Comparison of ENCODE assay signal across 18 cellular contexts in the genomic region with DNA sequence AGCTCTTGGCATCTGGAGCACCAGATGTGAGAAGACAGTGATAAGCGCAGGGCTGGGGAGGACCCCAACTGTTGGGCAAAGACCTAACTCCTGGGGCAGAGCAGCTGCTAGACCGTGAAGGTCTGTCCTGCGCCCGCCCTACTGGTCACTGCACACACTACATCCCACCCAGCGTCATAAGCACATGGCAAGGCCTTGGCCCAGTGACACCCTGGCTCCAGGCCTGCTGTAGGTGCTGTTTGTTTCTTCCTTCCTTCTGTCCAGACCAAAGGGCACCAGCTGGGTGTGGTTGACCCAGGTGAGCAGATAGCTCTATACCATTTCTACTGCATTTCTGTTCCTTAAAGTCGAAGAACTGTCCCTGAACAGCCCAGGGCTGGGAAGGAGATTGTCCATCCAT. TPM values are rescaled to one million over a fixed set of nuclear protein-coding genes. Genes with fewer than 3 reads are reported as not detected.
DNase-seq lines count a peak whose midpoint lies in the region; TF ChIP-seq lines count a peak whose summit lies in the region.
"Had no signal": no experiment of that assay in that cellular context is flagged by ENCODE, and none has a peak within 500 bp of the region (broad histone marks: within the 10 kb centered on the region; RNA-seq: fewer than 3 reads in every experiment).

No MANE protein-coding gene starts in this region.

- in situ Hi-C loops in transverse colon (cut with MboI; ENCODE audit: low pct_ligation_motif_present in 1 of 4, low pct_unique_long_range_greater_than_20kb in 1 of 4, low sequenced_read_pairs in 3 of 4), result no loop called here

- H3K27ac ChIP-seq in transverse colon, result peak overlapping the region in 1 of 4 donors; percentile 47
- no peak overlapping the region for H3K27ac ChIP-seq in esophagus squamous epithelium
- H3K27ac ChIP-seq: gastrocnemius medialis, HL-60, tibial artery had no signal

- intact Hi-C loops in transverse colon (cut with DNase I; ENCODE audit: low total_unique reads), result no loop called here
- intact Hi-C loops in esophagus squamous epithelium (cut with DNase I), result no loop called here

- H3K9me3 ChIP-seq in transverse colon (no peaks in the 10 kb centered on the region), esophagus squamous epithelium (no peaks in the 10 kb centered on the region)
- H3K9me3 ChIP-seq: gastrocnemius medialis, tibial artery had no signal

- peaks cover 3% of the 10 kb centered on the region for H3K27me3 ChIP-seq in transverse colon
- peaks cover 0 to 30% (median 0%) of the 10 kb centered on the region in 4 donors for H3K27me3 ChIP-seq in esophagus squamous epithelium
- H3K27me3 ChIP-seq: gastrocnemius medialis had no signal

- TF ChIP-seq CTCF in fibroblast of villous mesenchyme (IDR thresholded peaks at IDR 0.05; ENCODE audit: insufficient read depth, low read depth, low read length), result peak; percentile 14
- peak in 3 of 5 experiments; percentile 18 to 41 (median 35) for TF ChIP-seq CTCF in transverse colon (IDR thresholded peaks at IDR 0.05)
- no peak for TF ChIP-seq CTCF in esophagus squamous epithelium (IDR thresholded peaks at IDR 0.05)

- no peak for TF ChIP-seq POLR2A in transverse colon (IDR thresholded peaks at IDR 0.05)
- no peak for TF ChIP-seq POLR2A in esophagus squamous epithelium (IDR thresholded peaks at IDR 0.05)

- H3K36me3 ChIP-seq in transverse colon (no peaks in the 10 kb centered on the region), esophagus squamous epithelium (no peaks in the 10 kb centered on the region)
- H3K36me3 ChIP-seq: gastrocnemius medialis, tibial artery had no signal

- 75% methylated on average over 6 of the region's 6 CpGs; no CpG with 5 or more reads in 1 of the 2 donors for WGBS in transverse colon (ENCODE audit: low coverage in 1 of 2), 2 donors
- WGBS in esophagus squamous epithelium, 2 donors, result 83 to 84% methylated on average over 1 to 3 of the region's 6 CpGs

- H3K4me3 ChIP-seq in fibroblast of villous mesenchyme (ENCODE audit: low read depth, low read length) (no peak overlapping the region), transverse colon (no peak overlapping the region), esophagus squamous epithelium (no peak overlapping the region)
- H3K4me3 ChIP-seq: gastrocnemius medialis, tibial artery had no signal

- peaks cover 0 to 5% (median 2%) of the 10 kb centered on the region in 4 donors for H3K4me1 ChIP-seq in transverse colon
- no peaks in the 10 kb centered on the region for H3K4me1 ChIP-seq in esophagus squamous epithelium
- H3K4me1 ChIP-seq: gastrocnemius medialis, tibial artery had no signal

- DNase-seq in NCI-H82 (lab: John Stamatoyannopoulos, UW) (peak; percentile 26), NCI-H82 treated with DMSO at 0.1 percent for 48 hours (lab: John Stamatoyannopoulos, UW; ENCODE audit: unreplicated experiment) (no peak), RPMI8226 (peak; percentile 18), fibroblast of villous mesenchyme (ENCODE audit: low read depth) (no peak), transverse colon (peak; percentile 63), esophagus squamous epithelium (lab: John Stamatoyannopoulos, UW) (no peak), NCI-H345 treated with DMSO at 0.1 percent for 48 hours (lab: John Stamatoyannopoulos, UW; ENCODE audit: unreplicated experiment) (no peak), GF-D8 (lab: John Stamatoyannopoulos, UW) (no peak)
- DNase-seq: activated CD4-positive, alpha-beta T cell treated with anti-CD3 and anti-CD28 coated beads, Interleukin-2, amount 10 ng/mL, durations not matched to agents 7 days and 5 days; anterior cingulate cortex; DMS153; gastrocnemius medialis; naive B cell; NCI-H1048; NCI-H524 treated with DMSO at 0.1 percent for 48 hours; OCI-M1; tibial artery had no signal

- no peak for TF ChIP-seq EP300 in transverse colon (IDR thresholded peaks at IDR 0.05; ENCODE audit: low read depth)

RNA-seq across cellular contexts. Expression of a gene that starts 6.4 kb away (rescaled TPM):
- 0.43 and 1.3 TPM in 2 replicates for total RNA-seq in fibroblast of villous mesenchyme
- total RNA-seq in transverse colon, result 1 to 10 TPM in 3 of 4 donors, under 1 TPM in 1; 0.20 to 7.1 (median 3.7) TPM
- total RNA-seq in esophagus squamous epithelium, result 1 to 10 TPM in 1 of 4 donors, under 1 TPM in 2, not detected in 1; 0.76 to 1.8 (median 0.99) TPM

RNA-seq across cellular contexts. Expression of a gene that starts 58.0 kb away (rescaled TPM):
- total RNA-seq in fibroblast of villous mesenchyme (2.2 and 2.9 TPM in 2 replicates), transverse colon (10 to 100 TPM in 3 of 4 donors, 1 to 10 TPM in 1; 7.0 to 30.7 (median 10.7) TPM), esophagus squamous epithelium (1 to 10 TPM; 1.4 to 3.4 (median 1.8) TPM)

Comparison
In these comparisons a context has a peak if more than half of its experiments do, and no peak if none do; other contexts are left out.
1. DNase-seq: peak in NCI-H82 (single experiment), RPMI8226 (single experiment) and transverse colon (single experiment); none in NCI-H82 treated with DMSO at 0.1 percent for 48 hours (single experiment), fibroblast of villous mesenchyme (single experiment), esophagus squamous epithelium (single experiment), NCI-H345 treated with DMSO at 0.1 percent for 48 hours (single experiment) and GF-D8 (single experiment).
2. CTCF ChIP-seq: peak in fibroblast of villous mesenchyme (single experiment) and transverse colon (3 of 5); none in esophagus squamous epithelium (0 of 6).